18 cellular contexts compared by ENCODE assay signal in the genomic region with DNA sequence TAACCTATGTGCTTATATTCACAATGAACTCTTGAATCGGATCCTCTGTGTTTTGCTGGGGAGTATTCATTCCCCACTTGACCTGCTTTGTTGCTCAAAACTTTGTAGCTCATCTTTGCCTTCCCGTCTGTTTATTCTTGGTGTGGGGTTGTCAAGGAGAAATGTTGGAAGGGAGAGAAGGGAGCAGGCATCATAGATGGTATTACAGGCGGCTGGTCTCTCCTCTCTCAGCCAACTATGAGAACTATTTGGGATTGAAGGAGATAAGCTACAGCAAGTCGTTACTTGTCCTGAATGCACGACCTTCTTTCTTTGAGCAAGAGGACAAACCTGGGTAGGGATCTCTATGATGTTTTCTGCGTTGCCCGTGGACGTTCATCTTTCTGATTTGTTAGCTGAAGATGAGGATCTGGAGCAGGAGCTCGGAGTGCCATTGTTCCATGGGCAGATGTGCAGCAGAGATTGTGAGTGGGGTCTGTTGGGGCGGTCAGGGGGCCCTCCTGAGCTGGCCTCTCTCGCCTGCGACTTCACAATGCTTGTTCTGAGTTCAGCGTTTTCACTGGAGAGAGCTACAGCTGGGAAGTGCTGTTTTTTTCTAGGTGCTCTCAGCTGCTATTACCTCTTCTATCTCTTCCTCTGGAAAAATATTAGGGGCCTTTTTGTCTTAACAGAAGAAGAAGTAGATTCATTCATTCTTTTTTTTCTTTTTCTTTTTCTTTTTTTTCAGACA.
A peak's percentile ranks its signal among the peaks of the same experiment; 100 is the strongest.
DNase-seq lines count a peak whose midpoint lies in the region; ATAC-seq, FAIRE-seq and TF ChIP-seq lines count a peak whose summit lies in the region.
"Had no signal": no experiment of that assay in that cellular context is flagged by ENCODE, and none has a peak within 500 bp of the region (broad histone marks: within the 10 kb centered on the region; RNA-seq: fewer than 3 reads in every experiment).

No MANE protein-coding gene starts in this region.

- H3K79me2 ChIP-seq in astrocyte (ENCODE audit: insufficient read depth, low read length) (no peaks in the 10 kb centered on the region), osteoblast (ENCODE audit: insufficient read depth, low read length) (no peaks in the 10 kb centered on the region)

- H4K20me1 ChIP-seq in astrocyte (ENCODE audit: insufficient read depth, low read length) (no peaks in the 10 kb centered on the region), osteoblast (ENCODE audit: insufficient read depth, low read length) (no peaks in the 10 kb centered on the region)

- H3K36me3 ChIP-seq in astrocyte (ENCODE audit: insufficient read depth, low read length) (no peaks in the 10 kb centered on the region), heart right ventricle (no peaks in the 10 kb centered on the region), osteoblast (ENCODE audit: insufficient read depth, low read length) (no peaks in the 10 kb centered on the region)
- H3K36me3 ChIP-seq: pancreas, Peyer's patch had no signal

- H3K4me3 ChIP-seq in astrocyte (ENCODE audit: insufficient read depth, low read depth, low read length) (no peak overlapping the region), heart right ventricle (peak overlapping the region in 9 of 10 donors; percentile 19 to 57 (median 48)), osteoblast (ENCODE audit: insufficient read depth, low read length) (no peak overlapping the region)
- H3K4me3 ChIP-seq: A549, pancreas, Peyer's patch had no signal

- no peak overlapping the region for H3K4me3 Mint-ChIP-seq in astrocyte (ENCODE audit: unreplicated experiment)
- H3K4me3 Mint-ChIP-seq: activated naive CD8-positive, alpha-beta T cell treated with anti-CD3 and anti-CD28 coated beads for 36 hours; CD8-positive, alpha-beta memory T cell; memory B cell had no signal

- no peak overlapping the region for H3K27ac ChIP-seq in astrocyte (ENCODE audit: low read depth, low read length)
- peak overlapping the region; percentile 57 to 90 (median 84) for H3K27ac ChIP-seq in heart right ventricle
- H3K27ac ChIP-seq in osteoblast (ENCODE audit: low read depth, low read length): no peak overlapping the region
- H3K27ac ChIP-seq: pancreas had no signal

- H3K27me3 ChIP-seq in astrocyte (ENCODE audit: insufficient read depth, low read length) (no peaks in the 10 kb centered on the region), heart right ventricle (no peaks in the 10 kb centered on the region), osteoblast (ENCODE audit: insufficient read depth, low read length) (no peaks in the 10 kb centered on the region)
- H3K27me3 ChIP-seq: pancreas, Peyer's patch had no signal

- DNase-seq in AG08395 (ENCODE audit: low spot score) (peak; percentile 46), astrocyte (ENCODE audit: low read depth) (peak; percentile 56), heart right ventricle (no peak), osteoblast (ENCODE audit: insufficient read length, low spot score, missing footprints) (no peak), DMS79 treated with DMSO at 0.1 percent for 48 hours (lab: John Stamatoyannopoulos, UW) (no peak)
- no peak for DNase-seq in activated effector memory CD4-positive, alpha-beta T cell treated with anti-CD3 and anti-CD28 coated beads, Interleukin-2, amount 50 U/mL, for 16 hours
- DNase-seq: activated CD4-positive, alpha-beta T cell treated with anti-CD3 and anti-CD28 coated beads for 4 hours; activated naive CD8-positive, alpha-beta T cell treated with anti-CD3 and anti-CD28 coated beads for 36 hours; activated T-cell treated with anti-CD3 and anti-CD28 coated beads for 4 hours; CD8-positive, alpha-beta memory T cell; NCI-H1694 treated with DMSO at 0.1 percent for 48 hours; pancreas; Peyer's patch had no signal

- H3K36me3 Mint-ChIP-seq in astrocyte (ENCODE audit: low read depth, unreplicated experiment): no peaks in the 10 kb centered on the region
- H3K36me3 Mint-ChIP-seq: activated naive CD8-positive, alpha-beta T cell treated with anti-CD3 and anti-CD28 coated beads for 36 hours; CD8-positive, alpha-beta memory T cell; memory B cell had no signal

- H3K4me1 Mint-ChIP-seq in astrocyte (ENCODE audit: low read depth, unreplicated experiment): peaks cover 14% of the 10 kb centered on the region
- H3K4me1 Mint-ChIP-seq: activated naive CD8-positive, alpha-beta T cell treated with anti-CD3 and anti-CD28 coated beads for 36 hours; memory B cell had no signal

- no peaks in the 10 kb centered on the region for H3K27me3 Mint-ChIP-seq in astrocyte (ENCODE audit: low read depth, unreplicated experiment)
- H3K27me3 Mint-ChIP-seq: activated naive CD8-positive, alpha-beta T cell treated with anti-CD3 and anti-CD28 coated beads for 36 hours; CD8-positive, alpha-beta memory T cell; memory B cell had no signal

- intact Hi-C loops in heart right ventricle (cut with DNase I): loop anchor here in 5 of 10 donors (5.0 to 10.0 kb wide), 7 partner anchors 100 to 173 kb away; partner anchors contain the start of gene KLF6 (in 2 of the 5)

- H3K9me3 Mint-ChIP-seq in astrocyte (ENCODE audit: unreplicated experiment): peaks cover 3% of the 10 kb centered on the region
- H3K9me3 Mint-ChIP-seq: activated naive CD8-positive, alpha-beta T cell treated with anti-CD3 and anti-CD28 coated beads for 36 hours; CD8-positive, alpha-beta memory T cell; memory B cell had no signal

- TF ChIP-seq CTCF in astrocyte (IDR thresholded peaks at IDR 0.05; ENCODE audit: insufficient read depth, low read depth, low read length) (no peak), heart right ventricle (IDR thresholded peaks at IDR 0.05) (no peak), osteoblast (IDR thresholded peaks at IDR 0.05; ENCODE audit: extremely low read depth, low read depth, low read length) (no peak)

- H3K27ac Mint-ChIP-seq in astrocyte (ENCODE audit: unreplicated experiment): peak overlapping the region; percentile 4
- H3K27ac Mint-ChIP-seq: activated naive CD8-positive, alpha-beta T cell treated with anti-CD3 and anti-CD28 coated beads for 36 hours; memory B cell had no signal

- H2AFZ ChIP-seq in astrocyte (ENCODE audit: low read depth, low read length) (no peak overlapping the region), osteoblast (ENCODE audit: low read length) (peak overlapping the region; percentile 12)

- no peak overlapping the region for H3K9ac ChIP-seq in astrocyte (ENCODE audit: low read length)

- no peak overlapping the region for H3K4me2 ChIP-seq in astrocyte (ENCODE audit: low read length)
- H3K4me2 ChIP-seq in osteoblast (ENCODE audit: insufficient read depth, low read length): no peak overlapping the region
- H3K4me2 ChIP-seq: A549 had no signal

- 33 to 49% methylated on average over 13 of the region's 13 CpGs for WGBS in heart right ventricle, 2 donors

- H3K4me1 ChIP-seq in astrocyte (ENCODE audit: insufficient read depth, low read length) (peaks cover 9% of the 10 kb centered on the region), heart right ventricle (peaks cover 0 to 17% (median 7%) of the 10 kb centered on the region in 9 donors), osteoblast (ENCODE audit: insufficient read depth, low read length) (peaks cover 3% of the 10 kb centered on the region)
- H3K4me1 ChIP-seq: A549, pancreas, Peyer's patch had no signal

- ATAC-seq in heart right ventricle: peak; percentile 68 to 89 (median 82)
- no peak for ATAC-seq in HG02981 (IDR thresholded peaks at IDR 0.05; ENCODE audit: unreplicated experiment)
- no peak for ATAC-seq in HG03196 (IDR thresholded peaks at IDR 0.05; ENCODE audit: unreplicated experiment)
- ATAC-seq: A549, pancreas had no signal

- H3K9me3 ChIP-seq in astrocyte (ENCODE audit: insufficient read depth, low read depth, low read length) (no peaks in the 10 kb centered on the region), heart right ventricle (no peaks in the 10 kb centered on the region), osteoblast (ENCODE audit: low read depth, low read length) (no peaks in the 10 kb centered on the region)
- H3K9me3 ChIP-seq: A549, pancreas, Peyer's patch had no signal

- FAIRE-seq in astrocyte (lab: Jason Lieb, UNC): no peak
- FAIRE-seq: A549, colon, pancreas had no signal

Comparison
In these comparisons a context has a peak if more than half of its experiments do, and no peak if none do; other contexts are left out.
1. DNase-seq: peak in AG08395 (single experiment) and astrocyte (single experiment); none in heart right ventricle (0 of 2), osteoblast (single experiment), DMS79 treated with DMSO at 0.1 percent for 48 hours (single experiment) and activated effector memory CD4-positive, alpha-beta T cell treated with anti-CD3 and anti-CD28 coated beads, Interleukin-2, amount 50 U/mL, for 16 hours (single experiment).
2. H3K27ac ChIP-seq: peak in heart right ventricle (10 of 10); none in astrocyte (single experiment) and osteoblast (single experiment).
3. H3K4me3 ChIP-seq: peak in heart right ventricle (9 of 10); none in astrocyte (single experiment) and osteoblast (single experiment).
4. ATAC-seq: peak in heart right ventricle (8 of 8); none in HG02981 (single experiment) and HG03196 (single experiment).